Comparison of ENCODE assay signal across 23 cellular contexts in the genomic region with DNA sequence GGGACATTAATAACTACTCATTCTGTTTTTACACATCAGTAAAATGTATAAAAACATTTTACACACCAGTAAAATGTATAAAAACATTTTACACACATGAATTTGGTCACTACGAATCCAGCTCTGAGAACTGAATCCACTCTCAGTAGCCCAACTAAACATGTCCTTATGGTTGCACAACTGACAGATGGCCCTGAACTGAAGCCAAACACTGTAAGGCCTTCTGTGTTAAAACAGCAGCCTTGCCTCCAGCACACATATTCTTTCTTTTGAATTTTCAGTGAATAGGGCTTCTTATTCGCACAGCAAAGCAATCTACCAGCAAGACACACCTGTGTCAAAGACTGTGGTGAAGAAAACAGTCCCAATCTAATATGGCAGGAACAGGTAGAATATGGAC.
"Had no signal": no experiment of that assay in that cellular context is flagged by ENCODE, and none has a peak within 500 bp of the region (broad histone marks: within the 10 kb centered on the region; RNA-seq: fewer than 3 reads in every experiment).

No MANE protein-coding gene starts in this region.

- H3K36me3 ChIP-seq: MG63, SJSA1 had no signal

- H3K4me3 ChIP-seq: MG63, SJSA1, SK-N-MC had no signal

- H3K4me1 ChIP-seq: SJSA1 had no signal

- H3K27me3 ChIP-seq: MG63, SJSA1 had no signal

- ATAC-seq: HepG2 had no signal

- DNase-seq: IMR-90, Karpas-422, KG1, MG63, NCI-H1092, NCI-H1105 treated with DMSO at 0.1 percent for 48 hours, NCI-H1417 treated with DMSO at 0.1 percent for 48 hours, NCI-H146, NCI-H187 treated with DMSO at 0.1 percent for 48 hours, NCI-H2029 treated with DMSO at 0.1 percent for 48 hours, NCI-H2171 treated with DMSO at 0.1 percent for 48 hours, NCI-H345, NCI-H446 treated with DMSO at 0.1 percent for 48 hours, NCI-H510A treated with DMSO at 0.1 percent for 48 hours, NCI-H69, NCI-H774, Right ventricle myocardium superior, RPMI8226, SIG-M5 had no signal

- H3K9me3 ChIP-seq: MG63, SJSA1 had no signal

- FAIRE-seq: HepG2, RCC 7860 had no signal

- H3K27ac ChIP-seq: SJSA1, SK-N-MC had no signal
